14 cellular contexts compared by ENCODE assay signal in genomic region chr7:150481955-150482354, GRCh38. TPM values are rescaled to one million over a fixed set of nuclear protein-coding genes. Genes with fewer than 3 reads are reported as not detected.
DNase-seq lines count a peak whose midpoint lies in the region; ATAC-seq, FAIRE-seq and TF ChIP-seq lines count a peak whose summit lies in the region.
"Had no signal": no experiment of that assay in that cellular context is flagged by ENCODE, and none has a peak within 500 bp of the region (broad histone marks: within the 10 kb centered on the region; RNA-seq: fewer than 3 reads in every experiment).

No MANE protein-coding gene starts in this region.

- no peaks in the 10 kb centered on the region for H3K79me2 ChIP-seq in parathyroid adenoma

- peak; percentile 54 for FAIRE-seq in GM12891 (lab: Jason Lieb, UNC)

- BruUV-seq in Calu3 (replicated peaks; lab: Mats Ljungman, UMichigan) = no TSS peak

- H3K4me2 ChIP-seq in parathyroid adenoma (ENCODE audit: low read length) = no peak overlapping the region

- H3K4me1 ChIP-seq in parathyroid adenoma = peaks cover 4% of the 10 kb centered on the region

- peaks cover 75% of the 10 kb centered on the region for H3K4me1 Mint-ChIP-seq in T-helper 1 cell treated with Interleukin-12 subunit alpha and Interleukin-12 subunit beta and Interleukin-4 antibody, amounts not matched to agents 30 μg/mL and 1 μg/mL, for 36 hours (ENCODE audit: low read depth)
- H3K4me1 Mint-ChIP-seq in Calu3 (ENCODE audit: low read depth, unreplicated experiment) = no peaks in the 10 kb centered on the region

- H3K27ac ChIP-seq in cingulate gyrus (ENCODE audit: low read depth, low read length) = peak overlapping the region; percentile 23
- peak overlapping the region; percentile 40 for H3K27ac ChIP-seq in parathyroid adenoma
- H3K27ac ChIP-seq: 22Rv1 had no signal

- H2AFZ ChIP-seq in parathyroid adenoma = no peak overlapping the region

- TF ChIP-seq POLR2A in GM12891 (IDR thresholded peaks at IDR 0.05; ENCODE audit: low read depth, low read length) = no peak

- no peak for DNase-seq in T-helper 1 cell
- DNase-seq in GM12891 (ENCODE audit: insufficient read length, low spot score) = no peak
- DNase-seq in NCI-H510A treated with DMSO at 0.1 percent for 48 hours (lab: John Stamatoyannopoulos, UW) = no peak
- DNase-seq in Calu3 = no peak
- DNase-seq: anterior cingulate cortex; islet precursor cell; MV-4-11; stimulated activated naive B cell treated with anti-CD40 and anti-IgM and Interleukin-4, amounts not matched to agents 10 μg/mL and 1 μg/mL and 100 μg/mL, for 72 hours had no signal

- no peaks in the 10 kb centered on the region for H3K9me3 ChIP-seq in parathyroid adenoma (ENCODE audit: control insufficient read depth, low read length)

- H3K4me3 ChIP-seq in parathyroid adenoma (ENCODE audit: low read depth, low read length) = no peak overlapping the region

- ATAC-seq in HG03280 (IDR thresholded peaks at IDR 0.05; ENCODE audit: unreplicated experiment) = no peak
- ATAC-seq: stimulated activated naive B cell treated with anti-CD40 and anti-IgM and Interleukin-4, amounts not matched to agents 10 μg/mL and 1 μg/mL and 100 μg/mL, for 72 hours had no signal

- no peak for TF ChIP-seq CTCF in parathyroid adenoma (IDR thresholded peaks at IDR 0.05)
- TF ChIP-seq CTCF in Calu3 (IDR thresholded peaks at IDR 0.05; ENCODE audit: unreplicated experiment) = no peak

- H3K36me3 ChIP-seq in parathyroid adenoma (ENCODE audit: control insufficient read depth, insufficient read depth, low read length) = no peaks in the 10 kb centered on the region

- H3K9ac ChIP-seq in parathyroid adenoma = no peak overlapping the region

- H3K9me3 Mint-ChIP-seq in T-helper 1 cell treated with Interleukin-12 subunit alpha and Interleukin-12 subunit beta and Interleukin-4 antibody, amounts not matched to agents 30 μg/mL and 1 μg/mL, for 36 hours = peaks cover under 1% of the 10 kb centered on the region
- H3K9me3 Mint-ChIP-seq in Calu3 (ENCODE audit: low read depth, unreplicated experiment) = no peaks in the 10 kb centered on the region
- H3K9me3 Mint-ChIP-seq: stimulated activated naive B cell treated with anti-CD40 and anti-IgM and Interleukin-4, amounts not matched to agents 10 μg/mL and 1 μg/mL and 100 μg/mL, for 72 hours had no signal

- H3K27me3 Mint-ChIP-seq in T-helper 1 cell treated with Interleukin-12 subunit alpha and Interleukin-12 subunit beta and Interleukin-4 antibody, amounts not matched to agents 30 μg/mL and 1 μg/mL, for 36 hours (ENCODE audit: low read depth) = no peaks in the 10 kb centered on the region
- H3K27me3 Mint-ChIP-seq in Calu3 (ENCODE audit: unreplicated experiment) = peaks cover 44% of the 10 kb centered on the region

- peak overlapping the region; percentile 100 for H3K27ac Mint-ChIP-seq in T-helper 1 cell treated with Interleukin-12 subunit alpha and Interleukin-12 subunit beta and Interleukin-4 antibody, amounts not matched to agents 30 μg/mL and 1 μg/mL, for 36 hours
- H3K27ac Mint-ChIP-seq in Calu3 (ENCODE audit: unreplicated experiment) = no peak overlapping the region
- H3K27ac Mint-ChIP-seq: stimulated activated naive B cell treated with anti-CD40 and anti-IgM and Interleukin-4, amounts not matched to agents 10 μg/mL and 1 μg/mL and 100 μg/mL, for 72 hours had no signal

- peak overlapping the region; percentile 93 for H3K4me3 Mint-ChIP-seq in T-helper 1 cell treated with Interleukin-12 subunit alpha and Interleukin-12 subunit beta and Interleukin-4 antibody, amounts not matched to agents 30 μg/mL and 1 μg/mL, for 36 hours
- H3K4me3 Mint-ChIP-seq in Calu3 (ENCODE audit: low read depth, unreplicated experiment) = no peak overlapping the region
- H3K4me3 Mint-ChIP-seq: stimulated activated naive B cell treated with anti-CD40 and anti-IgM and Interleukin-4, amounts not matched to agents 10 μg/mL and 1 μg/mL and 100 μg/mL, for 72 hours had no signal

- intact Hi-C loops in Calu3 (cut with micrococcal nuclease; ENCODE audit: unreplicated experiment) = no loop called here

- CTCF ChIA-PET in Calu3 (lab: Charles Lee) = no interaction called here

- H3K27me3 ChIP-seq in parathyroid adenoma (ENCODE audit: control insufficient read depth, insufficient read depth, low read length) = no peaks in the 10 kb centered on the region

- H3K36me3 Mint-ChIP-seq in T-helper 1 cell treated with Interleukin-12 subunit alpha and Interleukin-12 subunit beta and Interleukin-4 antibody, amounts not matched to agents 30 μg/mL and 1 μg/mL, for 36 hours (ENCODE audit: low read depth) = peaks cover 47% of the 10 kb centered on the region
- no peaks in the 10 kb centered on the region for H3K36me3 Mint-ChIP-seq in Calu3 (ENCODE audit: insufficient read depth, unreplicated experiment)
- H3K36me3 Mint-ChIP-seq: stimulated activated naive B cell treated with anti-CD40 and anti-IgM and Interleukin-4, amounts not matched to agents 10 μg/mL and 1 μg/mL and 100 μg/mL, for 72 hours had no signal

TF ChIP-seq in GM12891, 5 proteins besides CTCF, POLR2A, EP300 and RAD21:
- TF ChIP-seq POLR2AphosphoS5 (IDR thresholded peaks at IDR 0.05; ENCODE audit: low read depth, low read length) (no peak), POU2F2 (IDR thresholded peaks at IDR 0.05; ENCODE audit: low read depth, low read length) (no peak), TAF1 (IDR thresholded peaks at IDR 0.05; ENCODE audit: low read depth, low read length) (no peak), SPI1 (IDR thresholded peaks at IDR 0.05; ENCODE audit: low read depth, low read length) (no peak), PAX5 (IDR thresholded peaks at IDR 0.05; ENCODE audit: insufficient read depth, low read length, severe bottlenecking) (no peak)

RNA-seq across cellular contexts. Expression of gene GIMAP8, which starts 31.5 kb away (rescaled TPM):
- polyA plus RNA-seq in GM12891 (2012; ENCODE audit: low read depth, missing spikeins) = 4.8 TPM
- total RNA-seq in Calu3 (2022) = not detected in 2 replicates
- total RNA-seq: fibroblast of villous mesenchyme had no signal

RNA-seq across cellular contexts. Expression of gene GIMAP7, which starts 32.7 kb away (rescaled TPM):
- 6.6 TPM for polyA plus RNA-seq in GM12891 (2012; ENCODE audit: low read depth, missing spikeins)
- not detected in 2 replicates for total RNA-seq in Calu3 (2022)
- total RNA-seq: fibroblast of villous mesenchyme had no signal
